ENCODE assay signal across 14 cellular contexts in the genomic region with DNA sequence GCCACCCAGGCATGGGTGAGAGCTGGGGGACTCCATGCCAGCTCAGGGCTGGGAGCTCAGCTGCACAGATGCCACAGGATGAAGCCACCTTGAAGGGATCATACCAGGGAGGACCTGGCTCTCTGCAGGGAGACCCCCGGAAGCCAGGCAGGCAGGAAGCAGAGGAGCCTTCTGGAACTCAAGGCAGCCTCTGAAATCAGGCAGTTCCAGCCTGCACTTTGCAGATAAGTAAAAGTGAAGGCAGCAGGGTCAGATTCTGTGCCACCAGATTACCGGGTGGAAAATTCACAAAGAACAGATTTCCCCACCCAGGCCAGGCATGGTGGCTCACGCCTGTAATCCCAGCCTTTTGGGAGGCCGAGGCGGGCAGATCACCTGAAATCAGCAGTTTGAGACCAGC. TPM values are rescaled to one million over a fixed set of nuclear protein-coding genes. Genes with fewer than 3 reads are reported as not detected.
A peak's percentile ranks its signal among the peaks of the same experiment; 100 is the strongest.
DNase-seq lines count a peak whose midpoint lies in the region; ATAC-seq and TF ChIP-seq lines count a peak whose summit lies in the region.
"Had no signal": no experiment of that assay in that cellular context is flagged by ENCODE, and none has a peak within 500 bp of the region (broad histone marks: within the 10 kb centered on the region; RNA-seq: fewer than 3 reads in every experiment).

No MANE protein-coding gene starts in this region.

- peaks cover 30 to 64% (median 50%) of the 10 kb centered on the region in 11 experiments for H3K36me3 ChIP-seq in BLaER1 treated with 17β-estradiol and CSF1 and Interleukin-3, amounts not matched to agents 10 nM and 100 nM
- H3K36me3 ChIP-seq in HAP-1 (replicated peaks): peaks cover 38% of the 10 kb centered on the region
- H3K36me3 ChIP-seq: uterus had no signal

- in situ Hi-C loops in HAP-1 (cut with MboI; ENCODE audit: low sequenced_read_pairs): no loop called here

- DNase-seq in HFFc6 (no peak), natural killer cell (no peak), NCI-H345 treated with DMSO at 0.1 percent for 48 hours (lab: John Stamatoyannopoulos, UW; ENCODE audit: unreplicated experiment) (no peak), GM10266 (ENCODE audit: extremely low spot score) (no peak), SK-N-DZ (ENCODE audit: low spot score) (no peak), HAP-1 (ENCODE audit: low spot score in 2 of 2) (no peak)
- no peak for DNase-seq in activated T-helper 1 cell treated with anti-CD3 and anti-CD28 coated beads, Interleukin-12 subunit alpha, Interleukin-12 subunit beta, Interleukin-2, Interleukin-4 antibody, amounts not matched to agents 30 ng/mL and 10 ng/mL and 1 ng/mL, durations not matched to agents 14 hours and 24 hours and 36 hours (ENCODE audit: low spot score)
- DNase-seq: GDM1, head of caudate nucleus, NCI-H1105, uterus had no signal

- intact Hi-C loops in activated T-helper 1 cell treated with anti-CD3 and anti-CD28 coated beads, Interleukin-12 subunit alpha, Interleukin-12 subunit beta, Interleukin-2, Interleukin-4 antibody, amounts not matched to agents 30 ng/mL and 10 ng/mL and 1 ng/mL, durations not matched to agents 14 hours and 24 hours and 36 hours (cut with micrococcal nuclease): no loop called here
- intact Hi-C loops in natural killer cell (cut with micrococcal nuclease): no loop called here

- H3K4me3 ChIP-seq in BLaER1 treated with 17β-estradiol and CSF1 and Interleukin-3, amounts not matched to agents 10 nM and 100 nM: peak overlapping the region in 8 of 10 experiments; percentile 6 to 100 (median 97); a peak in 8 of 20 replicates
- H3K4me3 ChIP-seq in HAP-1: no peak overlapping the region
- H3K4me3 ChIP-seq: uterus had no signal

- peak overlapping the region; percentile 95 to 100 (median 98) for H3K9ac ChIP-seq in BLaER1 treated with 17β-estradiol and CSF1 and Interleukin-3, amounts not matched to agents 10 nM and 100 nM

- peak overlapping the region in 7 of 11 experiments; percentile 8 to 95 (median 44); a peak in 11 of 22 replicates for H3K27ac ChIP-seq in BLaER1 treated with 17β-estradiol and CSF1 and Interleukin-3, amounts not matched to agents 10 nM and 100 nM
- H3K27ac ChIP-seq: uterus had no signal

- H3K9me3 ChIP-seq in BLaER1 treated with 17β-estradiol and CSF1 and Interleukin-3, amounts not matched to agents 10 nM and 100 nM (replicated peaks in 1 of 11): no peaks in the 10 kb centered on the region
- no peaks in the 10 kb centered on the region for H3K9me3 ChIP-seq in HAP-1
- H3K9me3 ChIP-seq: uterus had no signal

- peaks cover 4% of the 10 kb centered on the region; the same call in 1 of the 2 replicates for H3K9me3 Mint-ChIP-seq in HFFc6
- H3K9me3 Mint-ChIP-seq in activated T-helper 1 cell treated with anti-CD3 and anti-CD28 coated beads, Interleukin-12 subunit alpha, Interleukin-12 subunit beta, Interleukin-2, Interleukin-4 antibody, amounts not matched to agents 30 ng/mL and 10 ng/mL and 1 ng/mL, durations not matched to agents 14 hours and 24 hours and 36 hours: no peaks in the 10 kb centered on the region
- no peaks in the 10 kb centered on the region for H3K9me3 Mint-ChIP-seq in natural killer cell

- peaks cover 37 to 49% (median 46%) of the 10 kb centered on the region in 10 experiments for H3K4me1 ChIP-seq in BLaER1 treated with 17β-estradiol and CSF1 and Interleukin-3, amounts not matched to agents 10 nM and 100 nM
- H3K4me1 ChIP-seq in HAP-1: peaks cover 10% of the 10 kb centered on the region

- H3K4me1 Mint-ChIP-seq in HFFc6 (ENCODE audit: low read depth) (peaks cover 31% of the 10 kb centered on the region), natural killer cell (peaks cover 24 to 54% of the 10 kb centered on the region in 2 donors)
- H3K4me1 Mint-ChIP-seq in activated T-helper 1 cell treated with anti-CD3 and anti-CD28 coated beads, Interleukin-12 subunit alpha, Interleukin-12 subunit beta, Interleukin-2, Interleukin-4 antibody, amounts not matched to agents 30 ng/mL and 10 ng/mL and 1 ng/mL, durations not matched to agents 14 hours and 24 hours and 36 hours (ENCODE audit: low read depth): peaks cover 28% of the 10 kb centered on the region

- no peak for ATAC-seq in natural killer cell

- H4K20me1 ChIP-seq in BLaER1 treated with 17β-estradiol and CSF1 and Interleukin-3, amounts not matched to agents 10 nM and 100 nM: peaks cover 70 to 74% (median 71%) of the 10 kb centered on the region in 11 experiments

- H3K27ac Mint-ChIP-seq in HFFc6 (peak overlapping the region; percentile 73; the same call in 1 of the 2 replicates), natural killer cell (peak overlapping the region in 1 of 2 donors; percentile 100)
- H3K27ac Mint-ChIP-seq in activated T-helper 1 cell treated with anti-CD3 and anti-CD28 coated beads, Interleukin-12 subunit alpha, Interleukin-12 subunit beta, Interleukin-2, Interleukin-4 antibody, amounts not matched to agents 30 ng/mL and 10 ng/mL and 1 ng/mL, durations not matched to agents 14 hours and 24 hours and 36 hours: peak overlapping the region; percentile 29

- H3K36me3 Mint-ChIP-seq in HFFc6 (ENCODE audit: low read depth) (no peaks in the 10 kb centered on the region), natural killer cell (no peaks in the 10 kb centered on the region)
- peaks cover 6% of the 10 kb centered on the region for H3K36me3 Mint-ChIP-seq in activated T-helper 1 cell treated with anti-CD3 and anti-CD28 coated beads, Interleukin-12 subunit alpha, Interleukin-12 subunit beta, Interleukin-2, Interleukin-4 antibody, amounts not matched to agents 30 ng/mL and 10 ng/mL and 1 ng/mL, durations not matched to agents 14 hours and 24 hours and 36 hours (ENCODE audit: low read depth)

- H3K27me3 Mint-ChIP-seq in HFFc6 (ENCODE audit: insufficient read depth) (no peaks in the 10 kb centered on the region; the same call in none of the 2 replicates), natural killer cell (ENCODE audit: low read depth in 2 of 2) (peaks cover 0 to 3% of the 10 kb centered on the region in 2 donors)
- H3K27me3 Mint-ChIP-seq in activated T-helper 1 cell treated with anti-CD3 and anti-CD28 coated beads, Interleukin-12 subunit alpha, Interleukin-12 subunit beta, Interleukin-2, Interleukin-4 antibody, amounts not matched to agents 30 ng/mL and 10 ng/mL and 1 ng/mL, durations not matched to agents 14 hours and 24 hours and 36 hours (ENCODE audit: insufficient read depth): peaks cover 2% of the 10 kb centered on the region

- H3K4me3 Mint-ChIP-seq in HFFc6: peak overlapping the region; percentile 93
- H3K4me3 Mint-ChIP-seq in activated T-helper 1 cell treated with anti-CD3 and anti-CD28 coated beads, Interleukin-12 subunit alpha, Interleukin-12 subunit beta, Interleukin-2, Interleukin-4 antibody, amounts not matched to agents 30 ng/mL and 10 ng/mL and 1 ng/mL, durations not matched to agents 14 hours and 24 hours and 36 hours: peak overlapping the region; percentile 95
- H3K4me3 Mint-ChIP-seq in natural killer cell: peak overlapping the region; percentile 56

- peak overlapping the region; percentile 90 to 100 (median 99) for H3K4me2 ChIP-seq in BLaER1 treated with 17β-estradiol and CSF1 and Interleukin-3, amounts not matched to agents 10 nM and 100 nM

- TF ChIP-seq CTCF in HFFc6 (IDR thresholded peaks at IDR 0.05) (no peak), natural killer cell (IDR thresholded peaks at IDR 0.05) (no peak), GM10266 (IDR thresholded peaks at IDR 0.05; ENCODE audit: control insufficient read depth, insufficient read depth, low read depth, missing control alignments) (no peak)

- no peaks in the 10 kb centered on the region for H3K27me3 ChIP-seq in BLaER1 treated with 17β-estradiol and CSF1 and Interleukin-3, amounts not matched to agents 10 nM and 100 nM
- no peaks in the 10 kb centered on the region for H3K27me3 ChIP-seq in HAP-1 (ENCODE audit: low read depth)
- H3K27me3 ChIP-seq: uterus had no signal

RNA-seq across cellular contexts. Expression of gene TMEM259, which starts 2.5 kb away (rescaled TPM):
- 100 to 1,000 TPM; 127 to 164 (median 149) TPM for total RNA-seq in HFFc6 (2021; fragmentation: NEBNext Ultra II Directional; extraction: Animal tissue kit (Norgen Biotek cat#: 25700))
- total RNA-seq in activated T-helper 1 cell treated with anti-CD3 and anti-CD28 coated beads, Interleukin-12 subunit alpha, Interleukin-12 subunit beta, Interleukin-2, Interleukin-4 antibody, amounts not matched to agents 30 ng/mL and 10 ng/mL and 1 ng/mL, durations not matched to agents 14 hours and 24 hours and 36 hours: 162 and 170 TPM in 2 replicates
- total RNA-seq in natural killer cell: 100 to 1,000 TPM; 310 to 354 (median 317) TPM
- 148 and 150 TPM in 2 replicates for polyA plus RNA-seq in SK-N-DZ (2014; cell fraction: cytosol; rRNA removed)
- polyA plus RNA-seq in SK-N-DZ (2014; cell fraction: nucleus; rRNA removed): 1,654 and 1,796 TPM in 2 replicates

RNA-seq across cellular contexts. Expression of gene RNU6-2, which starts 2.9 kb away (rescaled TPM):
- total RNA-seq in HFFc6 (2021; fragmentation: NEBNext Ultra II Directional; extraction: Animal tissue kit (Norgen Biotek cat#: 25700)): not detected
- not detected in 2 replicates for total RNA-seq in activated T-helper 1 cell treated with anti-CD3 and anti-CD28 coated beads, Interleukin-12 subunit alpha, Interleukin-12 subunit beta, Interleukin-2, Interleukin-4 antibody, amounts not matched to agents 30 ng/mL and 10 ng/mL and 1 ng/mL, durations not matched to agents 14 hours and 24 hours and 36 hours
- not detected for total RNA-seq in natural killer cell
- not detected in 2 replicates for polyA plus RNA-seq in SK-N-DZ (2014; cell fraction: cytosol; rRNA removed)
- polyA plus RNA-seq in SK-N-DZ (2014; cell fraction: nucleus; rRNA removed): not detected in 2 replicates
- total RNA-seq: activated CD8-positive, alpha-beta memory T cell treated with anti-CD3 and anti-CD28 coated beads for 36 hours; myocyte; uterus had no signal

RNA-seq across cellular contexts. Expression of gene CNN2, which starts 8.0 kb away (rescaled TPM):
- total RNA-seq in HFFc6 (2021; fragmentation: NEBNext Ultra II Directional; extraction: Animal tissue kit (Norgen Biotek cat#: 25700)): 100 to 1,000 TPM; 483 to 579 (median 507) TPM
- 112 and 114 TPM in 2 replicates for total RNA-seq in activated T-helper 1 cell treated with anti-CD3 and anti-CD28 coated beads, Interleukin-12 subunit alpha, Interleukin-12 subunit beta, Interleukin-2, Interleukin-4 antibody, amounts not matched to agents 30 ng/mL and 10 ng/mL and 1 ng/mL, durations not matched to agents 14 hours and 24 hours and 36 hours
- 100 to 1,000 TPM; 163 to 276 (median 179) TPM for total RNA-seq in natural killer cell
- polyA plus RNA-seq in SK-N-DZ (2014; cell fraction: cytosol; rRNA removed): 100.0 and 112 TPM in 2 replicates
- polyA plus RNA-seq in SK-N-DZ (2014; cell fraction: nucleus; rRNA removed): 50.3 and 54.1 TPM in 2 replicates

RNA-seq across cellular contexts. Expression of gene GRIN3B, which starts 18.2 kb away (rescaled TPM):
- under 1 TPM; 0.34 to 0.66 (median 0.41) TPM for total RNA-seq in HFFc6 (2021; fragmentation: NEBNext Ultra II Directional; extraction: Animal tissue kit (Norgen Biotek cat#: 25700))
- total RNA-seq in activated T-helper 1 cell treated with anti-CD3 and anti-CD28 coated beads, Interleukin-12 subunit alpha, Interleukin-12 subunit beta, Interleukin-2, Interleukin-4 antibody, amounts not matched to agents 30 ng/mL and 10 ng/mL and 1 ng/mL, durations not matched to agents 14 hours and 24 hours and 36 hours: not detected in 2 replicates
- under 1 TPM in 2 of 3 donors, not detected in 1; 0.09 to 0.15 TPM for total RNA-seq in natural killer cell
- 2.6 TPM in 1 of 2 replicates, not detected in the other for polyA plus RNA-seq in SK-N-DZ (2014; cell fraction: cytosol; rRNA removed)
- polyA plus RNA-seq in SK-N-DZ (2014; cell fraction: nucleus; rRNA removed): 1.9 TPM in 2 replicates
- total RNA-seq: activated CD8-positive, alpha-beta memory T cell treated with anti-CD3 and anti-CD28 coated beads for 36 hours had no signal

RNA-seq across cellular contexts. Expression of gene ABCA7, which starts 21.5 kb away (rescaled TPM):
- total RNA-seq in HFFc6 (2021; fragmentation: NEBNext Ultra II Directional; extraction: Animal tissue kit (Norgen Biotek cat#: 25700)): 1 to 10 TPM; 4.6 to 8.1 (median 6.6) TPM
- 15.8 and 18.3 TPM in 2 replicates for total RNA-seq in activated T-helper 1 cell treated with anti-CD3 and anti-CD28 coated beads, Interleukin-12 subunit alpha, Interleukin-12 subunit beta, Interleukin-2, Interleukin-4 antibody, amounts not matched to agents 30 ng/mL and 10 ng/mL and 1 ng/mL, durations not matched to agents 14 hours and 24 hours and 36 hours
- total RNA-seq in natural killer cell: 100 to 1,000 TPM in 2 of 3 donors, 10 to 100 TPM in 1; 73.3 to 149 (median 121) TPM
- 7.6 and 10.8 TPM in 2 replicates for polyA plus RNA-seq in SK-N-DZ (2014; cell fraction: cytosol; rRNA removed)
- 71.2 and 150 TPM in 2 replicates for polyA plus RNA-seq in SK-N-DZ (2014; cell fraction: nucleus; rRNA removed)
